14 cellular contexts compared by ENCODE assay signal in the genomic region with DNA sequence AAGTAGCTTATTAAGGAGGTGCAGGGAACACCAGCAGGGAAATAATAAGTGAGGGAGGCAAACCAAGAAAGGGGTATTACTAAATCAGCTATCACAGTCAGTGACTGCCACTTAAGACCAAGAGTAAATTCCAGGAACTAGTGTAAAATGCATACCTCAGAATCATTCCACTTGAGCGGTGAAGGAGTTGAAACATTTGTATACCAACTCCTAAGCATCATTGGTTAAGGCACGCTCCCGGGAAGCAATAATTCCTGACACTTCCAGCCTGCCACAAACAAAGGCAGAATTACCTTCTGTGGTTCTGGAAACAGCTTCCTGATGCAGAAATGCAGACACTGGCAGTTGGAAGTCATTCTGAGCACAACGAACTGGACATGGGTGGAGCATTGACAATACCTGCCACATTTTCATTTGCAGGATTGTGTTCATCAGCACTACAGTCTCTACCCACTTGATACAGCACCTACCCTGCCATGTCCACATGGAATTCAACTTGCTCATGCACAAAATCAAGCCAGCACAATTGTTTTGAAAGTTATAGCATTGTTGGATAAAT.
DNase-seq lines count a peak whose midpoint lies in the region; ATAC-seq and TF ChIP-seq lines count a peak whose summit lies in the region.
"Had no signal": no experiment of that assay in that cellular context is flagged by ENCODE, and none has a peak within 500 bp of the region (broad histone marks: within the 10 kb centered on the region; RNA-seq: fewer than 3 reads in every experiment).

No MANE protein-coding gene starts in this region.

- H4K20me1 ChIP-seq in OCI-LY3 (ENCODE audit: insufficient read depth, low read length) (no peaks in the 10 kb centered on the region), hepatocyte (ENCODE audit: insufficient read depth, poor library complexity, severe bottlenecking) (no peaks in the 10 kb centered on the region)

- intact Hi-C loops in psoas muscle (cut with DNase I), result no loop called here

- H2AFZ ChIP-seq in OCI-LY3 (ENCODE audit: low read depth, low read length), result no peak overlapping the region
- H2AFZ ChIP-seq in hepatocyte, result no peak overlapping the region

- H3K9me3 ChIP-seq in OCI-LY3 (ENCODE audit: insufficient read depth, low read length) (no peaks in the 10 kb centered on the region), hepatocyte (ENCODE audit: low read depth) (no peaks in the 10 kb centered on the region), lung (ENCODE audit: control insufficient read depth in 2 of 2, insufficient read depth in 1 of 2, low read length in 1 of 2) (peaks cover 0 to 1% of the 10 kb centered on the region in 2 donors), psoas muscle (no peaks in the 10 kb centered on the region)
- H3K9me3 ChIP-seq: HAP-1, SJSA1 had no signal

- WGBS in hepatocyte (ENCODE audit: low lambda C conversion rate, missing lambda C conversion rate), result 77% methylated on average over 4 of the region's 4 CpGs
- 59 to 72% methylated on average over 4 of the region's 4 CpGs for WGBS in lung, 2 donors
- WGBS in psoas muscle, 3 donors, result 72 to 76% (median 74%) methylated on average over 4 of the region's 4 CpGs

- H3K27ac ChIP-seq in OCI-LY3 (ENCODE audit: low read length), result no peak overlapping the region
- peak overlapping the region; percentile 86 for H3K27ac ChIP-seq in hepatocyte
- H3K27ac ChIP-seq in lung (ENCODE audit: low read depth in 1 of 2, low read length in 1 of 2), result no peak overlapping the region
- no peak overlapping the region for H3K27ac ChIP-seq in psoas muscle
- H3K27ac ChIP-seq: RWPE1, SJSA1 had no signal

- H3K27me3 ChIP-seq in OCI-LY3 (ENCODE audit: low read depth, low read length) (no peaks in the 10 kb centered on the region), hepatocyte (no peaks in the 10 kb centered on the region), lung (ENCODE audit: control insufficient read depth, insufficient read depth) (peaks cover 3% of the 10 kb centered on the region), psoas muscle (ENCODE audit: insufficient read depth in 3 of 3, low read length in 2 of 3) (peaks cover 0 to 22% (median 0%) of the 10 kb centered on the region in 3 donors)
- H3K27me3 ChIP-seq: SJSA1 had no signal

- no peaks in the 10 kb centered on the region for H3K9me2 ChIP-seq in hepatocyte (replicated peaks; ENCODE audit: insufficient read depth)

- no peak for DNase-seq in hepatocyte (ENCODE audit: low spot score)
- no peak for DNase-seq in lung (ENCODE audit: low spot score)
- DNase-seq in psoas muscle, result no peak
- no peak for DNase-seq in islet precursor cell
- DNase-seq: CD4-positive, CD25-positive, alpha-beta regulatory T cell; NCI-H187 treated with DMSO at 0.1 percent for 48 hours; NCI-H345; NCI-H526 treated with DMSO at 0.1 percent for 48 hours had no signal

- ATAC-seq in lung (ENCODE audit: insufficient read depth, low FRiP score), result no peak
- ATAC-seq in psoas muscle, result no peak
- no peak for ATAC-seq in GM18868 (IDR thresholded peaks at IDR 0.05; ENCODE audit: unreplicated experiment)
- ATAC-seq in GM21723 (IDR thresholded peaks at IDR 0.05; ENCODE audit: unreplicated experiment), result no peak

- H3K36me3 ChIP-seq in OCI-LY3 (replicated peaks; ENCODE audit: low read depth, low read length) (no peaks in the 10 kb centered on the region), hepatocyte (replicated peaks; ENCODE audit: insufficient read depth, low read depth) (no peaks in the 10 kb centered on the region), lung (ENCODE audit: control insufficient read depth in 2 of 2, insufficient read depth in 2 of 2, low read length in 2 of 2) (no peaks in the 10 kb centered on the region), psoas muscle (ENCODE audit: insufficient read depth in 1 of 2, low read depth in 1 of 2) (no peaks in the 10 kb centered on the region)
- H3K36me3 ChIP-seq: HAP-1, SJSA1 had no signal

- H3K4me3 ChIP-seq in OCI-LY3 (ENCODE audit: low read length) (no peak overlapping the region), hepatocyte (no peak overlapping the region), lung (peak overlapping the region; percentile 5), psoas muscle (no peak overlapping the region)
- H3K4me3 ChIP-seq: HAP-1, SJSA1 had no signal

- H3K4me2 ChIP-seq in OCI-LY3 (ENCODE audit: low read length) (peak overlapping the region; percentile 12; the same call in 1 of the 2 replicates), hepatocyte (no peak overlapping the region)

- no peak overlapping the region for H3K9ac ChIP-seq in OCI-LY3 (ENCODE audit: low read length)

- H3K4me1 ChIP-seq in OCI-LY3 (ENCODE audit: low read length), result peaks cover 10% of the 10 kb centered on the region; the same call in 1 of the 2 replicates
- H3K4me1 ChIP-seq in hepatocyte (ENCODE audit: insufficient read depth), result peaks cover 11% of the 10 kb centered on the region
- no peaks in the 10 kb centered on the region for H3K4me1 ChIP-seq in lung (ENCODE audit: control insufficient read depth in 2 of 2, insufficient read depth in 2 of 2, low read length in 2 of 2)
- H3K4me1 ChIP-seq in psoas muscle, result no peaks in the 10 kb centered on the region
- H3K4me1 ChIP-seq: HAP-1, SJSA1 had no signal

- TF ChIP-seq CTCF in OCI-LY3 (IDR thresholded peaks at IDR 0.05; ENCODE audit: low read depth, low read length) (no peak), hepatocyte (IDR thresholded peaks at IDR 0.05; ENCODE audit: poor library complexity) (no peak), lung (IDR thresholded peaks at IDR 0.05; ENCODE audit: control extremely low read depth, extremely low read depth) (no peak), psoas muscle (IDR thresholded peaks at IDR 0.05) (no peak)

- H3K79me2 ChIP-seq in OCI-LY3 (ENCODE audit: low read length) (no peaks in the 10 kb centered on the region), hepatocyte (no peaks in the 10 kb centered on the region)
